24 cellular contexts compared by ENCODE assay signal in the genomic region with DNA sequence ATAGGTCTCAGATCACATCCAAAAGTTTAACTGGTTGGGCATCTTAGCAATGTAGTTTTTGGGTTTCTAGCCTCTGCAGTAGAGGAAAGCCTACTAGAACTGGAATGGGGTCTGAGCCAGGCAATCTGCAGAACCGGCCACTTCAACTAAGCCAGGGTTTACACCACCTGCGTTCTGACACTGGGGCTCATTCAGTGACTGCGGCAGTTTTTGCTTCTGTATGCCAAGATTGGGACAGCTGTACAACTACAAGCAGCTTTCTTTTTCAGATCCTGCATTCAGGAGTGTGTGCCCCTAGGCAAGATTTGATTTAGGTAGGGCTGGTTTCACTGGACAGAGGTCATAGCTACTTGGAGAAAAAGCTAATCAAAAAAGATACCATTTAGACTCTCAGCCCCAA. TPM values are rescaled to one million over a fixed set of nuclear protein-coding genes. Genes with fewer than 3 reads are reported as not detected.
A peak's percentile ranks its signal among the peaks of the same experiment; 100 is the strongest.
DNase-seq lines count a peak whose midpoint lies in the region; TF ChIP-seq lines count a peak whose summit lies in the region.
"Had no signal": no experiment of that assay in that cellular context is flagged by ENCODE, and none has a peak within 500 bp of the region (broad histone marks: within the 10 kb centered on the region; RNA-seq: fewer than 3 reads in every experiment).

No MANE protein-coding gene starts in this region.

- intact Hi-C loops in stomach (cut with DNase I; ENCODE audit: low total_unique reads) = no loop called here

- no peaks in the 10 kb centered on the region for H3K9me3 ChIP-seq in endodermal cell (ENCODE audit: control insufficient read depth, low read length)
- no peaks in the 10 kb centered on the region for H3K9me3 ChIP-seq in stomach
- H3K9me3 ChIP-seq in neural progenitor cell (ENCODE audit: low read depth) = no peaks in the 10 kb centered on the region
- H3K9me3 ChIP-seq: gastroesophageal sphincter, lower lobe of right lung, Peyer's patch, upper lobe of left lung had no signal

- H3K4me2 ChIP-seq in neural progenitor cell = no peak overlapping the region

- H3K4me1 Mint-ChIP-seq in endodermal cell = peaks cover 18% of the 10 kb centered on the region
- H3K4me1 Mint-ChIP-seq in neural progenitor cell = peaks cover 34% of the 10 kb centered on the region
- H3K4me1 Mint-ChIP-seq: stimulated activated naive CD8-positive, alpha-beta T cell treated with anti-CD3 and anti-CD28 coated beads, Interleukin-15, amount 100 ng/mL, for 72 hours had no signal

- H3K9me3 Mint-ChIP-seq in endodermal cell (no peaks in the 10 kb centered on the region), neural progenitor cell (no peaks in the 10 kb centered on the region)
- H3K9me3 Mint-ChIP-seq: CD8-positive, alpha-beta T cell; effector memory CD8-positive, alpha-beta T cell; stimulated activated naive CD8-positive, alpha-beta T cell treated with anti-CD3 and anti-CD28 coated beads, Interleukin-15, amount 100 ng/mL, for 72 hours had no signal

- no peak for TF ChIP-seq CTCF in endodermal cell (conservative IDR thresholded peaks at IDR 0.05)
- TF ChIP-seq CTCF in stomach (IDR thresholded peaks at IDR 0.05) = no peak
- TF ChIP-seq CTCF in neural progenitor cell (IDR thresholded peaks at IDR 0.05) = no peak

- WGBS in endodermal cell (ENCODE audit: insufficient coverage in 1 of 2, insufficient read length in 1 of 2), 2 experiments = 93 to 94% methylated on average over 3 of the region's 3 CpGs
- WGBS in stomach, 5 donors = 18 to 37% (median 34%) methylated on average over 3 of the region's 3 CpGs

- H2AFZ ChIP-seq in neural progenitor cell (replicated peaks) = no peak overlapping the region

- peak in 2 of 3 experiments; percentile 12 to 50 for DNase-seq in NCI-H1417 (lab: John Stamatoyannopoulos, UW)
- DNase-seq in NCI-H1417 treated with DMSO at 0.1 percent for 48 hours (lab: John Stamatoyannopoulos, UW) = no peak
- DNase-seq in NCI-H524 (lab: John Stamatoyannopoulos, UW) = peak; percentile 62 to 79
- no peak for DNase-seq in endodermal cell
- no peak for DNase-seq in stomach
- DNase-seq in activated naive CD4-positive, alpha-beta T cell treated with anti-CD3 and anti-CD28 coated beads, Interleukin-2, amount 50 U/mL, for 16 hours = no peak
- no peak for DNase-seq in activated T-cell treated with anti-CD3 and anti-CD28 coated beads, Interleukin-2, amount 50 U/mL, for 1 hour
- no peak for DNase-seq in neural progenitor cell (ENCODE audit: low spot score)
- DNase-seq: 8988T; activated CD4-positive, alpha-beta T cell treated with anti-CD3 and anti-CD28 coated beads, Interleukin-2, amount 50 U/mL, for 1 hour; CD8-positive, alpha-beta T cell; DND-41; effector memory CD8-positive, alpha-beta T cell; KBM-7; kidney; lower lobe of right lung; NCI-H2107; Peyer's patch; stimulated activated naive CD8-positive, alpha-beta T cell treated with anti-CD3 and anti-CD28 coated beads, Interleukin-15, amount 100 ng/mL, for 72 hours; T-helper 2 cell; upper lobe of left lung had no signal

- H3K4me1 ChIP-seq in endodermal cell (ENCODE audit: control insufficient read depth, insufficient read depth, low read length) (peaks cover 14% of the 10 kb centered on the region), stomach (peaks cover 10 to 52% (median 37%) of the 10 kb centered on the region in 4 donors), neural progenitor cell (peaks cover 14% of the 10 kb centered on the region)

- H3K36me3 Mint-ChIP-seq in endodermal cell (ENCODE audit: low read depth) (no peaks in the 10 kb centered on the region), neural progenitor cell (no peaks in the 10 kb centered on the region)
- H3K36me3 Mint-ChIP-seq: brain; CD8-positive, alpha-beta T cell had no signal

- H3K4me3 ChIP-seq in endodermal cell (ENCODE audit: low read length) (peak overlapping the region; percentile 48), stomach (no peak overlapping the region), neural progenitor cell (no peak overlapping the region)
- H3K4me3 ChIP-seq: gastroesophageal sphincter, GM12878, lower lobe of right lung, Peyer's patch, upper lobe of left lung had no signal

- H3K27ac Mint-ChIP-seq in endodermal cell (no peak overlapping the region), neural progenitor cell (no peak overlapping the region)
- H3K27ac Mint-ChIP-seq: CD8-positive, alpha-beta T cell; effector memory CD8-positive, alpha-beta T cell; stimulated activated naive CD8-positive, alpha-beta T cell treated with anti-CD3 and anti-CD28 coated beads, Interleukin-15, amount 100 ng/mL, for 72 hours had no signal

- no peaks in the 10 kb centered on the region for H4K20me1 ChIP-seq in neural progenitor cell (ENCODE audit: low read depth)

- peaks cover 3% of the 10 kb centered on the region for H3K27me3 Mint-ChIP-seq in endodermal cell (ENCODE audit: insufficient read depth)
- H3K27me3 Mint-ChIP-seq in neural progenitor cell (ENCODE audit: insufficient read depth, low read depth) = peaks cover 15% of the 10 kb centered on the region

- H3K36me3 ChIP-seq in endodermal cell (ENCODE audit: control insufficient read depth, insufficient read depth, low read length) (no peaks in the 10 kb centered on the region), stomach (no peaks in the 10 kb centered on the region), neural progenitor cell (no peaks in the 10 kb centered on the region)
- H3K36me3 ChIP-seq: gastroesophageal sphincter, lower lobe of right lung, Peyer's patch, upper lobe of left lung had no signal

- H3K4me3 Mint-ChIP-seq in endodermal cell (no peak overlapping the region), neural progenitor cell (no peak overlapping the region)
- H3K4me3 Mint-ChIP-seq: brain; CD8-positive, alpha-beta T cell; effector memory CD8-positive, alpha-beta T cell; stimulated activated naive CD8-positive, alpha-beta T cell treated with anti-CD3 and anti-CD28 coated beads, Interleukin-15, amount 100 ng/mL, for 72 hours had no signal

- H3K79me2 ChIP-seq in neural progenitor cell (ENCODE audit: low read depth) = no peaks in the 10 kb centered on the region

- H3K27ac ChIP-seq in endodermal cell (ENCODE audit: low read depth, low read length) (no peak overlapping the region), stomach (peak overlapping the region in 4 of 5 donors; percentile 24 to 76 (median 65)), neural progenitor cell (no peak overlapping the region)
- H3K27ac ChIP-seq: lower lobe of right lung, upper lobe of left lung had no signal

- H3K9ac ChIP-seq in endodermal cell (ENCODE audit: extremely low read depth, low read length, poor library complexity, severe bottlenecking) (no peak overlapping the region), neural progenitor cell (no peak overlapping the region)

- no peak for TF ChIP-seq POLR2A in stomach (IDR thresholded peaks at IDR 0.05)

- H3K27me3 ChIP-seq in endodermal cell (ENCODE audit: control insufficient read depth, insufficient read depth, low read length, poor library complexity, severe bottlenecking) = no peaks in the 10 kb centered on the region
- H3K27me3 ChIP-seq in stomach = no peaks in the 10 kb centered on the region
- no peaks in the 10 kb centered on the region for H3K27me3 ChIP-seq in neural progenitor cell
- H3K27me3 ChIP-seq: gastroesophageal sphincter, Peyer's patch, upper lobe of left lung had no signal

- TF ChIP-seq EP300 in stomach (IDR thresholded peaks at IDR 0.05) = no peak

- H3F3A ChIP-seq in neural progenitor cell (ENCODE audit: low read depth) = peaks cover 5% of the 10 kb centered on the region

RNA-seq across cellular contexts. Expression of a gene that starts 43.7 kb away (rescaled TPM):
- 1 to 10 TPM; 3.6 to 8.9 TPM for total RNA-seq in endodermal cell
- 215 TPM for polyA plus RNA-seq in endodermal cell (2013, experiment 1 of 2)
- polyA plus RNA-seq in endodermal cell (2013, experiment 2 of 2) = 246 TPM
- total RNA-seq in stomach = 100 to 1,000 TPM; 166 to 923 (median 548) TPM
- 100 to 1,000 TPM in 2 of 3 donors, 10 to 100 TPM in 1; 92.1 to 215 (median 128) TPM for polyA plus RNA-seq in stomach
- 150 and 249 TPM in 2 replicates for total RNA-seq in neural progenitor cell (ENCODE audit: low replicate concordance)
- total RNA-seq: CD8-positive, alpha-beta T cell had no signal
- polyA plus RNA-seq: GM12878 had no signal

Comparison
In these comparisons a context has a peak if more than half of its experiments do, and no peak if none do; other contexts are left out.
1. DNase-seq: peak in NCI-H1417 (2 of 3) and NCI-H524 (2 of 2); none in NCI-H1417 treated with DMSO at 0.1 percent for 48 hours (single experiment), endodermal cell (single experiment), stomach (single experiment), activated naive CD4-positive, alpha-beta T cell treated with anti-CD3 and anti-CD28 coated beads, Interleukin-2, amount 50 U/mL, for 16 hours (single experiment), activated T-cell treated with anti-CD3 and anti-CD28 coated beads, Interleukin-2, amount 50 U/mL, for 1 hour (single experiment) and neural progenitor cell (single experiment).
2. H3K27ac ChIP-seq: peak in stomach (4 of 5); none in endodermal cell (single experiment) and neural progenitor cell (single experiment).
3. RNA of a gene that starts 43.7 kb away (total RNA-seq): 166 to 923 TPM in stomach and 150 to 249 TPM in neural progenitor cell; 3.6 to 8.9 TPM in endodermal cell; every median in the first group is over 10 times any median in the second.